ENCODE assay signal across 22 cellular contexts in the genomic region with DNA sequence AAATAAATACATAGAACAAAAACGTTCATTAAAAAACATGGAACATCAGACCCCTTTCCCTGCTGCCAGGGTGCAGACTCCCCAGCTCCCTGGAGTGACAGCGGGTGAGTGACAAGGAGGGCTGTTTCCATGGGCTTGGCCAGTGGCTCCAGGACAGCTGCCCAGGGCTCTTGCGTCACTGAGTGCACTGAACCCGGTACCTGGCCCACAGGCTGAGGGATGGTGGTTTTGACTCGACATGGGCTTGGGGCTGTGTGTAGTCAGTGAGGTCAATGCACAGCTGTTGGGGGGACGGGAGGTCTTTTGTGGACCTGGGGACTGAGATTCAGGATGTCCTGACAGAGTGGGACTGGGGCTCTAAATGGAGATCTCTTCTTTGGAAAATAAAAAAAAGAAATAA.
A peak's percentile ranks its signal among the peaks of the same experiment; 100 is the strongest.
DNase-seq lines count a peak whose midpoint lies in the region; ATAC-seq and TF ChIP-seq lines count a peak whose summit lies in the region.
"Had no signal": no experiment of that assay in that cellular context is flagged by ENCODE, and none has a peak within 500 bp of the region (broad histone marks: within the 10 kb centered on the region; RNA-seq: fewer than 3 reads in every experiment).

No MANE protein-coding gene starts in this region.

- intact Hi-C loops in left ventricle myocardium superior (cut with micrococcal nuclease) (no loop called here), testis (cut with DNase I; ENCODE audit: low total_unique reads) (no loop called here)

- peak; percentile 49 for DNase-seq in right atrium auricular region (ENCODE audit: low spot score)
- DNase-seq in left ventricle myocardium superior = no peak
- peak; percentile 28 for DNase-seq in activated CD8-positive, alpha-beta memory T cell treated with anti-CD3 and anti-CD28 coated beads, Interleukin-2, amount 50 U/mL, for 48 hours
- DNase-seq in neuronal stem cell (ENCODE audit: low spot score) = no peak
- DNase-seq in testis = peak; percentile 7
- DNase-seq in amygdala (lab: John Stamatoyannopoulos, UW) = no peak
- no peak for DNase-seq in activated effector memory CD4-positive, alpha-beta T cell treated with Interleukin-2 at 50 U/mL for 16 hours
- no peak for DNase-seq in activated naive CD4-positive, alpha-beta T cell treated with anti-CD3 and anti-CD28 coated beads, Interleukin-2, amount 50 U/mL, for 16 hours
- DNase-seq: Calu3; CD8-positive, alpha-beta memory T cell; HFFc6; KG1; NCI-H1105; NCI-H146; NCI-H2029; NCI-H2227 treated with DMSO at 0.1 percent for 48 hours; NCI-H510A; NCI-H748 treated with DMSO at 0.1 percent for 48 hours; NK-92 treated with Interleukin-12 subunit alpha and Interleukin-12 subunit beta, amount 100 ng/mL, for 24 hours; SIG-M5 had no signal

- no peaks in the 10 kb centered on the region for H3K79me1 ChIP-seq in neuronal stem cell (ENCODE audit: low read depth, low read length)

- H4K91ac ChIP-seq in neuronal stem cell (ENCODE audit: low read depth, low read length, poor library complexity) = no peak overlapping the region

- H3K36me3 ChIP-seq in right atrium auricular region = no peaks in the 10 kb centered on the region
- no peaks in the 10 kb centered on the region for H3K36me3 ChIP-seq in neuronal stem cell (replicated peaks in 1 of 2; ENCODE audit: control insufficient read depth in 2 of 2, insufficient read depth in 2 of 2, low read length in 2 of 2)
- H3K36me3 ChIP-seq in testis (ENCODE audit: low read depth, missing control alignments) = no peaks in the 10 kb centered on the region

- H3K4ac ChIP-seq in neuronal stem cell (ENCODE audit: low read length) = no peak overlapping the region

- no peak overlapping the region for H3K4me2 ChIP-seq in neuronal stem cell (ENCODE audit: insufficient read depth, low read length, poor library complexity, severe bottlenecking)

- no peak for ATAC-seq in left ventricle myocardium superior

- TF ChIP-seq POLR2A in testis (IDR thresholded peaks at IDR 0.05) = no peak

- H3K9me3 ChIP-seq in right atrium auricular region (no peaks in the 10 kb centered on the region), neuronal stem cell (replicated peaks in 1 of 2; ENCODE audit: control insufficient read depth in 2 of 2, insufficient read depth in 1 of 2, low read depth in 1 of 2, low read length in 2 of 2) (no peaks in the 10 kb centered on the region), testis (no peaks in the 10 kb centered on the region)

- H3K23ac ChIP-seq in neuronal stem cell (ENCODE audit: low read depth, low read length, poor library complexity) = no peak overlapping the region

- WGBS in neuronal stem cell (ENCODE audit: extremely low coverage in 2 of 2, insufficient read length in 2 of 2, insufficient replicate concordance in 1 of 2), 2 donors = no CpG with 5 or more reads among the region's 6 CpGs
- 78 to 83% methylated on average over 6 of the region's 6 CpGs for WGBS in testis, 2 donors

- H2BK15ac ChIP-seq in neuronal stem cell (ENCODE audit: low read length) = no peak overlapping the region

- H2BK5ac ChIP-seq in neuronal stem cell (ENCODE audit: low read length) = no peak overlapping the region

- TF ChIP-seq CTCF in right atrium auricular region (IDR thresholded peaks at IDR 0.05) (no peak), testis (IDR thresholded peaks at IDR 0.05) (no peak)

- H3K27me3 ChIP-seq in right atrium auricular region (no peaks in the 10 kb centered on the region), neuronal stem cell (ENCODE audit: control insufficient read depth in 3 of 3, insufficient read depth in 3 of 3, low read depth in 1 of 3, low read length in 3 of 3) (no peaks in the 10 kb centered on the region), testis (no peaks in the 10 kb centered on the region)

- H3K9ac ChIP-seq in neuronal stem cell (ENCODE audit: low read depth, low read length, poor library complexity) = no peak overlapping the region

- no peaks in the 10 kb centered on the region for H3K4me1 ChIP-seq in right atrium auricular region
- H3K4me1 ChIP-seq in neuronal stem cell (ENCODE audit: control insufficient read depth in 2 of 2, insufficient read depth in 1 of 2, low read depth in 1 of 2, low read length in 2 of 2) = no peaks in the 10 kb centered on the region
- no peaks in the 10 kb centered on the region for H3K4me1 ChIP-seq in testis

- no peak overlapping the region for H2AFZ ChIP-seq in neuronal stem cell (ENCODE audit: low read length)

- H2BK12ac ChIP-seq in neuronal stem cell (ENCODE audit: low read length) = peak overlapping the region; percentile 78

- H3K18ac ChIP-seq in neuronal stem cell (ENCODE audit: low read length) = peak overlapping the region; percentile 41

- no peak overlapping the region for H3K27ac ChIP-seq in right atrium auricular region
- no peak overlapping the region for H3K27ac ChIP-seq in neuronal stem cell (replicated peaks; ENCODE audit: low read length)
- H3K27ac ChIP-seq in testis = no peak overlapping the region
- H3K27ac ChIP-seq: C4-2B, RWPE1 had no signal

- no peak overlapping the region for H2BK120ac ChIP-seq in neuronal stem cell (ENCODE audit: low read depth, low read length)

- no peak overlapping the region for H4K8ac ChIP-seq in neuronal stem cell (ENCODE audit: low read depth, low read length)

- no peak overlapping the region for H3K4me3 ChIP-seq in right atrium auricular region
- H3K4me3 ChIP-seq in neuronal stem cell (ENCODE audit: low read length in 2 of 2) = peak overlapping the region in 1 of 2 donors; percentile 58
- H3K4me3 ChIP-seq in testis = no peak overlapping the region

- peak overlapping the region; percentile 73 for H2AK5ac ChIP-seq in neuronal stem cell (ENCODE audit: low read depth, low read length)

- peak overlapping the region; percentile 76 for H3K14ac ChIP-seq in neuronal stem cell (ENCODE audit: low read length)

Comparison
In these comparisons a context has a peak if more than half of its experiments do, and no peak if none do; other contexts are left out.
1. DNase-seq: peak in right atrium auricular region (single experiment), activated CD8-positive, alpha-beta memory T cell treated with anti-CD3 and anti-CD28 coated beads, Interleukin-2, amount 50 U/mL, for 48 hours (single experiment) and testis (single experiment); none in left ventricle myocardium superior (single experiment), neuronal stem cell (single experiment), amygdala (0 of 56), activated effector memory CD4-positive, alpha-beta T cell treated with Interleukin-2 at 50 U/mL for 16 hours (single experiment) and activated naive CD4-positive, alpha-beta T cell treated with anti-CD3 and anti-CD28 coated beads, Interleukin-2, amount 50 U/mL, for 16 hours (single experiment).